In the genomic region with DNA sequence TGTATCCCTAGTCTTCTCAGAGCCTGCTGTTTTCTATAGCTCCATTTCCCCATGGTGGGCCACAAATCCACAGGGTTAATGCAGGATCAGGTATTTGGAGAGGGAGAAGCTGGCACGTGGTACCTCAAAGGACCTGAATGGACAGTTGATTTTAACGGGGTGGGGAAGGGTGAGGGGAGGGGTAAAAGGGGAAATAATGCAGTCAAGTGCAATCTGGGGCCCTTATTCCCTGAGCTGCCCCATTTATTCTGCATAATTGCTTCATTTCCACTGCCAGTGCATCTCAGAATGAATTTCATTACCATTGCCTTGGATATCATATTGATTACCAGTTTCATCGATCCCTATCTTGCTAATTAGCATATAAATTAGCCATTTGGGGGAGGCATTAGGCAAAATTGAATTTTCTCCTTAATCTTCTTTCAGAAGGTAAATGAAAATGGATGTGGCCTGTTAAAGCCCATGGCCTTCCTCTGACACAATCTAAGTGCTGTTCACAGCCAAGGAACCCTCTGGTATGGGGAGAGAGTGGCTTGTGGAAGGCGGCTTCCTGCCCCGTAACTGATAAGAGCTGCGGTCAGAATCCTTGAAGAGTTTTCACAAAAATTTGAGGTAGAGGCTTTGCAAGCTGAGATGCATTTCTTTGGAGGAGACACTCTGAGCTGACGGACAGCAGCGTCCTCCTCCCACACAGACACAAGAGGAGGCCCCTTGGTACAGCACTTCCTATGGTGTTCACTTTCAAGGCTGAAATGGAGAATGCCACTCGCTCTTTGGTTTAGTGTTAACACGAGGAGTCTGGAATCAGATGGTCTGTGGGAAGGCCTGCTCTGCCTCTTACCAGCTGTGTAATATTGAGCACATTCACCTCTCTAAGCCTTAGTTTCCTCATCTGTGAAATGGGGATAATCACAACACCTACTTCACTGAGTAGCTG, we compare ENCODE assay signal across 1 cellular context.
A peak's percentile ranks its signal among the peaks of the same experiment; 100 is the strongest.
TF ChIP-seq lines count a peak whose summit lies in the region.

No MANE protein-coding gene starts in this region.

TF ChIP-seq in K562, 482 proteins besides CTCF, POLR2A, EP300 and RAD21 (continued from another document and continues in another):
- TF ChIP-seq, protein P1, sequence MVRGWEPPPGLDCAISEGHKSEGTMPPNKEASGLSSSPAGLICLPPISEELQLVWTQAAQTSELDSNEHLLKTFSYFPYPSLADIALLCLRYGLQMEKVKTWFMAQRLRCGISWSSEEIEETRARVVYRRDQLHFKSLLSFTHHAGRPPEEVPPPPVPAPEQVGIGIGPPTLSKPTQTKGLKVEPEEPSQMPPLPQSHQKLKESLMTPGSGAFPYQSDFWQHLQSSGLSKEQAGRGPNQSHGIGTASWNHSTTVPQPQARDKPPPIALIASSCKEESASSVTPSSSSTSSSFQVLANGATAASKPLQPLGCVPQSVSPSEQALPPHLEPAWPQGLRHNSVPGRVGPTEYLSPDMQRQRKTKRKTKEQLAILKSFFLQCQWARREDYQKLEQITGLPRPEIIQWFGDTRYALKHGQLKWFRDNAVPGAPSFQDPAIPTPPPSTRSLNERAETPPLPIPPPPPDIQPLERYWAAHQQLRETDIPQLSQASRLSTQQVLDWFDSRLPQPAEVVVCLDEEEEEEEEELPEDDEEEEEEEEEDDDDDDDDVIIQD (CRISPR knock-in tag; IDR thresholded peaks at IDR 0.05) = no peak
- TF ChIP-seq ZEB2 (IDR thresholded peaks at IDR 0.05) = peak; percentile 71; the same call in 1 of the 2 replicates
- no peak for TF ChIP-seq NFIX (CRISPR knock-in tag; IDR thresholded peaks at IDR 0.05; ENCODE audit: low read depth)
- TF ChIP-seq ATF7 (IDR thresholded peaks at IDR 0.05) = peak; percentile 47; the same call in 1 of the 2 replicates
- TF ChIP-seq NR2F6 (CRISPR knock-in tag; IDR thresholded peaks at IDR 0.05) = no peak
- TF ChIP-seq ZNF146 (CRISPR knock-in tag; IDR thresholded peaks at IDR 0.05; ENCODE audit: unreplicated experiment) = peak; percentile 44
- no peak for TF ChIP-seq ZNF695 (CRISPR knock-in tag; IDR thresholded peaks at IDR 0.05)
- peak; percentile 62; the same call in 1 of the 2 replicates for TF ChIP-seq MECOM (CRISPR knock-in tag; IDR thresholded peaks at IDR 0.05)
- TF ChIP-seq RBBP5 (IDR thresholded peaks at IDR 0.05; ENCODE audit: borderline replicate concordance, insufficient read depth, low read length, poor library complexity, severe bottlenecking) = no peak
- TF ChIP-seq MAFF (IDR thresholded peaks at IDR 0.05; ENCODE audit: low read length) = no peak
- TF ChIP-seq, protein P2, sequence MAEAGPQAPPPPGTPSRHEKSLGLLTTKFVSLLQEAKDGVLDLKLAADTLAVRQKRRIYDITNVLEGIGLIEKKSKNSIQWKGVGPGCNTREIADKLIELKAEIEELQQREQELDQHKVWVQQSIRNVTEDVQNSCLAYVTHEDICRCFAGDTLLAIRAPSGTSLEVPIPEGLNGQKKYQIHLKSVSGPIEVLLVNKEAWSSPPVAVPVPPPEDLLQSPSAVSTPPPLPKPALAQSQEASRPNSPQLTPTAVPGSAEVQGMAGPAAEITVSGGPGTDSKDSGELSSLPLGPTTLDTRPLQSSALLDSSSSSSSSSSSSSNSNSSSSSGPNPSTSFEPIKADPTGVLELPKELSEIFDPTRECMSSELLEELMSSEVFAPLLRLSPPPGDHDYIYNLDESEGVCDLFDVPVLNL (CRISPR knock-in tag; IDR thresholded peaks at IDR 0.05; ENCODE audit: low read depth) = no peak
- TF ChIP-seq, protein P3, sequence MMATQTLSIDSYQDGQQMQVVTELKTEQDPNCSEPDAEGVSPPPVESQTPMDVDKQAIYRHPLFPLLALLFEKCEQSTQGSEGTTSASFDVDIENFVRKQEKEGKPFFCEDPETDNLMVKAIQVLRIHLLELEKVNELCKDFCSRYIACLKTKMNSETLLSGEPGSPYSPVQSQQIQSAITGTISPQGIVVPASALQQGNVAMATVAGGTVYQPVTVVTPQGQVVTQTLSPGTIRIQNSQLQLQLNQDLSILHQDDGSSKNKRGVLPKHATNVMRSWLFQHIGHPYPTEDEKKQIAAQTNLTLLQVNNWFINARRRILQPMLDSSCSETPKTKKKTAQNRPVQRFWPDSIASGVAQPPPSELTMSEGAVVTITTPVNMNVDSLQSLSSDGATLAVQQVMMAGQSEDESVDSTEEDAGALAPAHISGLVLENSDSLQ (IDR thresholded peaks at IDR 0.05) = peak; percentile 95
- no peak for TF ChIP-seq SRSF1 (IDR thresholded peaks at IDR 0.05; ENCODE audit: low read depth, low read length)
- TF ChIP-seq ZNF282 (CRISPR knock-in tag; IDR thresholded peaks at IDR 0.05) = no peak
- no peak for TF ChIP-seq NR3C1 (CRISPR knock-in tag; IDR thresholded peaks at IDR 0.05)
- 0 out of 2 replicates have a peak, but pooled peaks have one; percentile 28 for TF ChIP-seq HDAC8 (tag; IDR thresholded peaks at IDR 0.05)
- TF ChIP-seq HNRNPH1 (optimal IDR thresholded peaks at IDR 0.05; ENCODE audit: low read depth, low read length) = no peak
- TF ChIP-seq HDAC2 (IDR thresholded peaks at IDR 0.05) = peak; percentile 99
- TF ChIP-seq RFX5 (IDR thresholded peaks at IDR 0.05; ENCODE audit: low read depth, low read length) = no peak
- TF ChIP-seq, protein P4, sequence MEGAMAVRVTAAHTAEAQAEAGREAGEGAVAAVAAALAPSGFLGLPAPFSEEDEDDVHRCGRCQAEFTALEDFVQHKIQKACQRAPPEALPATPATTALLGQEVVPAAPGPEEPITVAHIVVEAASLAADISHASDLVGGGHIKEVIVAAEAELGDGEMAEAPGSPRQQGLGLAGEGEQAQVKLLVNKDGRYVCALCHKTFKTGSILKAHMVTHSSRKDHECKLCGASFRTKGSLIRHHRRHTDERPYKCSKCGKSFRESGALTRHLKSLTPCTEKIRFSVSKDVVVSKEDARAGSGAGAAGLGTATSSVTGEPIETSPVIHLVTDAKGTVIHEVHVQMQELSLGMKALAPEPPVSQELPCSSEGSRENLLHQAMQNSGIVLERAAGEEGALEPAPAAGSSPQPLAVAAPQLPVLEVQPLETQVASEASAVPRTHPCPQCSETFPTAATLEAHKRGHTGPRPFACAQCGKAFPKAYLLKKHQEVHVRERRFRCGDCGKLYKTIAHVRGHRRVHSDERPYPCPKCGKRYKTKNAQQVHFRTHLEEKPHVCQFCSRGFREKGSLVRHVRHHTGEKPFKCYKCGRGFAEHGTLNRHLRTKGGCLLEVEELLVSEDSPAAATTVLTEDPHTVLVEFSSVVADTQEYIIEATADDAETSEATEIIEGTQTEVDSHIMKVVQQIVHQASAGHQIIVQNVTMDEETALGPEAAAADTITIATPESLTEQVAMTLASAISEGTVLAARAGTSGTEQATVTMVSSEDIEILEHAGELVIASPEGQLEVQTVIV (CRISPR knock-in tag; IDR thresholded peaks at IDR 0.05; ENCODE audit: borderline replicate concordance) = no peak
- TF ChIP-seq, protein P5, sequence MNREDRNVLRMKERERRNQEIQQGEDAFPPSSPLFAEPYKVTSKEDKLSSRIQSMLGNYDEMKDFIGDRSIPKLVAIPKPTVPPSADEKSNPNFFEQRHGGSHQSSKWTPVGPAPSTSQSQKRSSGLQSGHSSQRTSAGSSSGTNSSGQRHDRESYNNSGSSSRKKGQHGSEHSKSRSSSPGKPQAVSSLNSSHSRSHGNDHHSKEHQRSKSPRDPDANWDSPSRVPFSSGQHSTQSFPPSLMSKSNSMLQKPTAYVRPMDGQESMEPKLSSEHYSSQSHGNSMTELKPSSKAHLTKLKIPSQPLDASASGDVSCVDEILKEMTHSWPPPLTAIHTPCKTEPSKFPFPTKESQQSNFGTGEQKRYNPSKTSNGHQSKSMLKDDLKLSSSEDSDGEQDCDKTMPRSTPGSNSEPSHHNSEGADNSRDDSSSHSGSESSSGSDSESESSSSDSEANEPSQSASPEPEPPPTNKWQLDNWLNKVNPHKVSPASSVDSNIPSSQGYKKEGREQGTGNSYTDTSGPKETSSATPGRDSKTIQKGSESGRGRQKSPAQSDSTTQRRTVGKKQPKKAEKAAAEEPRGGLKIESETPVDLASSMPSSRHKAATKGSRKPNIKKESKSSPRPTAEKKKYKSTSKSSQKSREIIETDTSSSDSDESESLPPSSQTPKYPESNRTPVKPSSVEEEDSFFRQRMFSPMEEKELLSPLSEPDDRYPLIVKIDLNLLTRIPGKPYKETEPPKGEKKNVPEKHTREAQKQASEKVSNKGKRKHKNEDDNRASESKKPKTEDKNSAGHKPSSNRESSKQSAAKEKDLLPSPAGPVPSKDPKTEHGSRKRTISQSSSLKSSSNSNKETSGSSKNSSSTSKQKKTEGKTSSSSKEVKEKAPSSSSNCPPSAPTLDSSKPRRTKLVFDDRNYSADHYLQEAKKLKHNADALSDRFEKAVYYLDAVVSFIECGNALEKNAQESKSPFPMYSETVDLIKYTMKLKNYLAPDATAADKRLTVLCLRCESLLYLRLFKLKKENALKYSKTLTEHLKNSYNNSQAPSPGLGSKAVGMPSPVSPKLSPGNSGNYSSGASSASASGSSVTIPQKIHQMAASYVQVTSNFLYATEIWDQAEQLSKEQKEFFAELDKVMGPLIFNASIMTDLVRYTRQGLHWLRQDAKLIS (CRISPR knock-in tag; IDR thresholded peaks at IDR 0.05) = no peak
- peak; percentile 82 for TF ChIP-seq CBFA2T3 (IDR thresholded peaks at IDR 0.05)
- no peak for TF ChIP-seq KHSRP (IDR thresholded peaks at IDR 0.05)
- peak; percentile 83 for TF ChIP-seq GABPA (tag; conservative IDR thresholded peaks at IDR 0.05; ENCODE audit: low read depth)
- no peak for TF ChIP-seq CREBBP (IDR thresholded peaks at IDR 0.05; ENCODE audit: low read depth, low read length)
- TF ChIP-seq ZNF175 (CRISPR knock-in tag; IDR thresholded peaks at IDR 0.05; ENCODE audit: low read depth) = peak; percentile 74
- no peak for TF ChIP-seq KAT7 (CRISPR knock-in tag; IDR thresholded peaks at IDR 0.05; ENCODE audit: borderline replicate concordance)
- no peak for TF ChIP-seq FOXK2 (conservative IDR thresholded peaks at IDR 0.05 in 1 of 2, IDR thresholded peaks at IDR 0.05 in 1 of 2; ENCODE audit: low read depth in 2 of 2)
- no peak for TF ChIP-seq ZNF311 (CRISPR knock-in tag; IDR thresholded peaks at IDR 0.05)
- 0 out of 2 replicates have a peak, but pooled peaks have one; percentile 24 for TF ChIP-seq TRIM28 (IDR thresholded peaks at IDR 0.05)
- peak; percentile 98; the same call in 1 of the 2 replicates for TF ChIP-seq CBX1 (IDR thresholded peaks at IDR 0.05; ENCODE audit: low read depth)
- no peak for TF ChIP-seq MEF2A (IDR thresholded peaks at IDR 0.05; ENCODE audit: control insufficient read depth, low read depth, low read length)
- TF ChIP-seq, protein P6, sequence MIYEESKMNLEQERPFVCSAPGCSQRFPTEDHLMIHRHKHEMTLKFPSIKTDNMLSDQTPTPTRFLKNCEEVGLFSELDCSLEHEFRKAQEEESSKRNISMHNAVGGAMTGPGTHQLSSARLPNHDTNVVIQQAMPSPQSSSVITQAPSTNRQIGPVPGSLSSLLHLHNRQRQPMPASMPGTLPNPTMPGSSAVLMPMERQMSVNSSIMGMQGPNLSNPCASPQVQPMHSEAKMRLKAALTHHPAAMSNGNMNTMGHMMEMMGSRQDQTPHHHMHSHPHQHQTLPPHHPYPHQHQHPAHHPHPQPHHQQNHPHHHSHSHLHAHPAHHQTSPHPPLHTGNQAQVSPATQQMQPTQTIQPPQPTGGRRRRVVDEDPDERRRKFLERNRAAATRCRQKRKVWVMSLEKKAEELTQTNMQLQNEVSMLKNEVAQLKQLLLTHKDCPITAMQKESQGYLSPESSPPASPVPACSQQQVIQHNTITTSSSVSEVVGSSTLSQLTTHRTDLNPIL (CRISPR knock-in tag; IDR thresholded peaks at IDR 0.05) = no peak
- TF ChIP-seq ZNF507 (tag; conservative IDR thresholded peaks at IDR 0.05) = no peak
- no peak for TF ChIP-seq NELFE (IDR thresholded peaks at IDR 0.05; ENCODE audit: insufficient read depth, insufficient read length)
- TF ChIP-seq ZNF41 (CRISPR knock-in tag; conservative IDR thresholded peaks at IDR 0.05) = no peak
- TF ChIP-seq, protein P7, sequence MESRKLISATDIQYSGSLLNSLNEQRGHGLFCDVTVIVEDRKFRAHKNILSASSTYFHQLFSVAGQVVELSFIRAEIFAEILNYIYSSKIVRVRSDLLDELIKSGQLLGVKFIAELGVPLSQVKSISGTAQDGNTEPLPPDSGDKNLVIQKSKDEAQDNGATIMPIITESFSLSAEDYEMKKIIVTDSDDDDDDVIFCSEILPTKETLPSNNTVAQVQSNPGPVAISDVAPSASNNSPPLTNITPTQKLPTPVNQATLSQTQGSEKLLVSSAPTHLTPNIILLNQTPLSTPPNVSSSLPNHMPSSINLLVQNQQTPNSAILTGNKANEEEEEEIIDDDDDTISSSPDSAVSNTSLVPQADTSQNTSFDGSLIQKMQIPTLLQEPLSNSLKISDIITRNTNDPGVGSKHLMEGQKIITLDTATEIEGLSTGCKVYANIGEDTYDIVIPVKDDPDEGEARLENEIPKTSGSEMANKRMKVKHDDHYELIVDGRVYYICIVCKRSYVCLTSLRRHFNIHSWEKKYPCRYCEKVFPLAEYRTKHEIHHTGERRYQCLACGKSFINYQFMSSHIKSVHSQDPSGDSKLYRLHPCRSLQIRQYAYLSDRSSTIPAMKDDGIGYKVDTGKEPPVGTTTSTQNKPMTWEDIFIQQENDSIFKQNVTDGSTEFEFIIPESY (CRISPR knock-in tag; IDR thresholded peaks at IDR 0.05) = no peak
- TF ChIP-seq, protein P8, sequence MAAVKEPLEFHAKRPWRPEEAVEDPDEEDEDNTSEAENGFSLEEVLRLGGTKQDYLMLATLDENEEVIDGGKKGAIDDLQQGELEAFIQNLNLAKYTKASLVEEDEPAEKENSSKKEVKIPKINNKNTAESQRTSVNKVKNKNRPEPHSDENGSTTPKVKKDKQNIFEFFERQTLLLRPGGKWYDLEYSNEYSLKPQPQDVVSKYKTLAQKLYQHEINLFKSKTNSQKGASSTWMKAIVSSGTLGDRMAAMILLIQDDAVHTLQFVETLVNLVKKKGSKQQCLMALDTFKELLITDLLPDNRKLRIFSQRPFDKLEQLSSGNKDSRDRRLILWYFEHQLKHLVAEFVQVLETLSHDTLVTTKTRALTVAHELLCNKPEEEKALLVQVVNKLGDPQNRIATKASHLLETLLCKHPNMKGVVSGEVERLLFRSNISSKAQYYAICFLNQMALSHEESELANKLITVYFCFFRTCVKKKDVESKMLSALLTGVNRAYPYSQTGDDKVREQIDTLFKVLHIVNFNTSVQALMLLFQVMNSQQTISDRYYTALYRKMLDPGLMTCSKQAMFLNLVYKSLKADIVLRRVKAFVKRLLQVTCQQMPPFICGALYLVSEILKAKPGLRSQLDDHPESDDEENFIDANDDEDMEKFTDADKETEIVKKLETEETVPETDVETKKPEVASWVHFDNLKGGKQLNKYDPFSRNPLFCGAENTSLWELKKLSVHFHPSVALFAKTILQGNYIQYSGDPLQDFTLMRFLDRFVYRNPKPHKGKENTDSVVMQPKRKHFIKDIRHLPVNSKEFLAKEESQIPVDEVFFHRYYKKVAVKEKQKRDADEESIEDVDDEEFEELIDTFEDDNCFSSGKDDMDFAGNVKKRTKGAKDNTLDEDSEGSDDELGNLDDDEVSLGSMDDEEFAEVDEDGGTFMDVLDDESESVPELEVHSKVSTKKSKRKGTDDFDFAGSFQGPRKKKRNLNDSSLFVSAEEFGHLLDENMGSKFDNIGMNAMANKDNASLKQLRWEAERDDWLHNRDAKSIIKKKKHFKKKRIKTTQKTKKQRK (IDR thresholded peaks at IDR 0.05; ENCODE audit: borderline replicate concordance, low read depth, low read length) = no peak
- TF ChIP-seq NFIC (IDR thresholded peaks at IDR 0.05) = no peak
- TF ChIP-seq, protein P9, sequence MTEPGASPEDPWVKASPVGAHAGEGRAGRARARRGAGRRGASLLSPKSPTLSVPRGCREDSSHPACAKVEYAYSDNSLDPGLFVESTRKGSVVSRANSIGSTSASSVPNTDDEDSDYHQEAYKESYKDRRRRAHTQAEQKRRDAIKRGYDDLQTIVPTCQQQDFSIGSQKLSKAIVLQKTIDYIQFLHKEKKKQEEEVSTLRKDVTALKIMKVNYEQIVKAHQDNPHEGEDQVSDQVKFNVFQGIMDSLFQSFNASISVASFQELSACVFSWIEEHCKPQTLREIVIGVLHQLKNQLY (CRISPR knock-in tag; conservative IDR thresholded peaks at IDR 0.05) = no peak
- TF ChIP-seq ZNF124 (CRISPR knock-in tag; IDR thresholded peaks at IDR 0.05) = no peak
